ENCODE assay signal across 8 cellular contexts in the genomic region with DNA sequence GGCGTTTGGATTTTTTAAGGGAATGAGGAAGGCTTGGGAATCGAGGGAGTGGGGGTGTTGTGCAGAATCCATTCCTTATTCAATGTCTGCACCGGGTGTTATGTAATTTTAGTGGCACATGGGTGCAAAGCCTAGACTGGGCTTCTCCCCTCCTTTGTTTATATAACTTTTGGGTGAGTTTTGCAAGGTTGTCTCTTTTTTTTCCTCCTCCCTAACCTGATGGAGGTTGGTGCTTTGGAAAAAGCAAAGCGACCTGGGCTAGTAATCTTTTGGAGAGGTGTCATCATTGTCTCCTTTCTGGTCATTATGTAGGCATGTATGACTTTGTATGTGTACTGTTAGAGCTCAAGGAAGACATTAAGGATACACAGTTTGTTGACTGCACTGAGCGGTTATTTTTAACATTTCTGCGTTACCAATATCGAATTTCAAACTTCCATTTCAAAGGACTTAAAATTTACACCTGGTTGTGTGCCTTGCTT. TPM values are rescaled to one million over a fixed set of nuclear protein-coding genes. Genes with fewer than 3 reads are reported as not detected.
A peak's percentile ranks its signal among the peaks of the same experiment; 100 is the strongest.
DNase-seq lines count a peak whose midpoint lies in the region; ATAC-seq and TF ChIP-seq lines count a peak whose summit lies in the region.

No MANE protein-coding gene starts in this region.

- H2AFZ ChIP-seq in parathyroid adenoma, result peak overlapping the region; percentile 75

- peak in 1 of 2 experiments; percentile 4 for DNase-seq in SJCRH30
- no peak for DNase-seq in epithelial cell of prostate (ENCODE audit: low read depth, low spot score)
- DNase-seq in NCI-H1417 (lab: John Stamatoyannopoulos, UW), result no peak
- DNase-seq in AG08395 (ENCODE audit: low spot score), result no peak

- H3K4me2 ChIP-seq in parathyroid adenoma (ENCODE audit: low read length), result peak overlapping the region; percentile 94

- ATAC-seq in GM19395 (IDR thresholded peaks at IDR 0.05; ENCODE audit: unreplicated experiment) (no peak), HG03378 (IDR thresholded peaks at IDR 0.05; ENCODE audit: unreplicated experiment) (no peak)

- H3K27ac ChIP-seq in SJCRH30 (peak overlapping the region; percentile 88), epithelial cell of prostate (peak overlapping the region; percentile 89), parathyroid adenoma (peak overlapping the region; percentile 79)

- H3K9me3 ChIP-seq in SJCRH30 (replicated peaks) (no peaks in the 10 kb centered on the region), parathyroid adenoma (ENCODE audit: control insufficient read depth, low read length) (no peaks in the 10 kb centered on the region)

- H3K27me3 ChIP-seq in SJCRH30, result no peaks in the 10 kb centered on the region
- H3K27me3 ChIP-seq in parathyroid adenoma (ENCODE audit: control insufficient read depth, insufficient read depth, low read length), result no peaks in the 10 kb centered on the region

- H3K4me1 ChIP-seq in SJCRH30, result 0 out of 2 replicates have a peak, but pooled peaks cover 2% of the 10 kb centered on the region
- peaks cover 13% of the 10 kb centered on the region for H3K4me1 ChIP-seq in parathyroid adenoma

- H3K36me3 ChIP-seq in SJCRH30 (no peaks in the 10 kb centered on the region), parathyroid adenoma (ENCODE audit: control insufficient read depth, insufficient read depth, low read length) (no peaks in the 10 kb centered on the region)

- H3K9ac ChIP-seq in parathyroid adenoma, result no peak overlapping the region

- peaks cover 15% of the 10 kb centered on the region for H3K79me2 ChIP-seq in parathyroid adenoma

- no peak for TF ChIP-seq CTCF in GM12875 (IDR thresholded peaks at IDR 0.05; ENCODE audit: borderline replicate concordance, insufficient read depth, low read depth, low read length)
- TF ChIP-seq CTCF in parathyroid adenoma (IDR thresholded peaks at IDR 0.05), result no peak

- H3K4me3 ChIP-seq in GM12875 (ENCODE audit: low read depth, low read length) (peak overlapping the region; percentile 97), SJCRH30 (peak overlapping the region; percentile 73), parathyroid adenoma (ENCODE audit: low read depth, low read length) (peak overlapping the region; percentile 87)

RNA-seq across cellular contexts. Expression of gene SMARCA2, which starts 3.1 kb away (rescaled TPM):
- 45.1 and 64.7 TPM in 2 replicates for total RNA-seq in SJCRH30 (2014; rRNA removed; shearing (Covaris generic))
